7 cellular contexts compared by ENCODE assay signal in the genomic region with DNA sequence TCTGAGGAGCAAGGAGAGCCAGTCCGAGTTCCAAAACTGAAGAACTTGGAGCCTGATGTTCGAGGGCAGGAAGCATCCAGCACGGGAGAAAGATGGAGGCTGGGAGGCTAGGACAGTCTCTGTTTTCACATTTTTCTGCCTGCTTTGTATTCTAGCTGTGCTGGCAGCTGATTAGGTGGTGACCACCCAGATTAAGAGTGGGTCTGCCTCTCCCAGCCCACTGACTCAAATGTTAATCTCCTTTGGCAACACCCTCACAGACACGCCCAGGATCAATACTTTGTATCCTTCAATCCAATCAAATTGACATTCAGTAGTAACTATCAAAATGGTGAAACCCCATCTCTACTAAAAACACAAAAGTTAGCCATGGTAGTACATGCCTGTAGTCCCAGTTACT. TPM values are rescaled to one million over a fixed set of nuclear protein-coding genes. Genes with fewer than 3 reads are reported as not detected.
DNase-seq lines count a peak whose midpoint lies in the region; ATAC-seq and TF ChIP-seq lines count a peak whose summit lies in the region.
"Not testable (repeated sequence)": the region's sequence is repeated elsewhere in the genome, so short reads cannot be mapped to it uniquely, and the experiment has no call there.

No MANE protein-coding gene starts in this region.

- peak overlapping the region; percentile 75 for H3K27ac ChIP-seq in CD4-positive, alpha-beta T cell (ENCODE audit: low read depth, low read length)
- peak overlapping the region; percentile 95; the same call in 1 of the 2 replicates for H3K27ac ChIP-seq in KMS-11
- peak overlapping the region; percentile 71 for H3K27ac ChIP-seq in naive thymus-derived CD4-positive, alpha-beta T cell (ENCODE audit: low read depth, low read length)

- intact Hi-C loops in CD4-positive, alpha-beta T cell (cut with DNase I, micrococcal nuclease): loop anchor here in 1 of 2 experiments (5.0 kb wide), 1 partner anchor 165 kb away; the partner anchor contains the start of gene FAM171A1
- intact Hi-C loops in naive thymus-derived CD4-positive, alpha-beta T cell (cut with micrococcal nuclease): loop anchor here in 1 of 2 donors (5.0 kb wide), 1 partner anchor 45 kb away; no protein-coding TSS in a partner anchor

- H2AFZ ChIP-seq in KMS-11 (ENCODE audit: low read depth): not testable (repeated sequence)

- not testable (repeated sequence) for H3K27me3 ChIP-seq in CD4-positive, alpha-beta T cell (ENCODE audit: control insufficient read depth, insufficient read depth, low read length); KMS-11 (ENCODE audit: insufficient read depth, low read depth); naive thymus-derived CD4-positive, alpha-beta T cell (ENCODE audit: control insufficient read depth in 2 of 2, insufficient read depth in 2 of 2, low read length in 2 of 2)

- CTCF ChIA-PET in CD4-positive, alpha-beta T cell (lab: Charles Lee): interaction anchor here (1.4 kb wide), 1 partner anchor 39 kb away, joined by 4 read pairs; the partner anchor contains the start of gene NMT2
- CTCF ChIA-PET in activated CD8-positive, alpha-beta T cell treated with anti-CD3 and anti-CD28 coated beads, Interleukin-2, amount 10 ng/mL, durations not matched to agents 7 days and 5 days (lab: Charles Lee): interaction anchor here (1.0 to 2.8 kb wide), 4 partner anchors 9 to 101 kb away, joined by 3 to 16 read pairs (median 4); no protein-coding TSS in a partner anchor
- CTCF ChIA-PET in naive thymus-derived CD4-positive, alpha-beta T cell (lab: Charles Lee): interaction anchor here (0.7 to 3.3 kb wide), 4 partner anchors 21 to 43 kb away, joined by 3 to 15 read pairs (median 10); partner anchors contain the start of gene NMT2

- not testable (repeated sequence) for H3K4me3 ChIP-seq in KMS-11 (IDR thresholded peaks at IDR 0.05; ENCODE audit: insufficient read depth, low read depth, low read length); naive thymus-derived CD4-positive, alpha-beta T cell (ENCODE audit: low read length)

- H3K4me2 ChIP-seq in KMS-11: peak overlapping the region; percentile 79; the same call in 1 of the 2 replicates

- H3K9ac ChIP-seq in KMS-11: not testable (repeated sequence)

- H3K4me1 Mint-ChIP-seq in CD4-positive, alpha-beta T cell (ENCODE audit: low read depth): peaks cover 73% of the 10 kb centered on the region
- peaks cover 46% of the 10 kb centered on the region for H3K4me1 Mint-ChIP-seq in T-helper 17 cell
- H3K4me1 Mint-ChIP-seq in activated CD8-positive, alpha-beta T cell treated with anti-CD3 and anti-CD28 coated beads, Interleukin-2, amount 10 ng/mL, durations not matched to agents 7 days and 5 days (ENCODE audit: low read depth): peaks cover 57% of the 10 kb centered on the region
- peaks cover 74% of the 10 kb centered on the region for H3K4me1 Mint-ChIP-seq in activated naive CD4-positive, alpha-beta T cell treated with anti-CD3 and anti-CD28 coated beads, Interleukin-2, amount 50 U/mL, for 24 hours
- H3K4me1 Mint-ChIP-seq in central memory CD8-positive, alpha-beta T cell: peaks cover 32% of the 10 kb centered on the region
- H3K4me1 Mint-ChIP-seq in naive thymus-derived CD4-positive, alpha-beta T cell: peaks cover 33 to 83% (median 75%) of the 10 kb centered on the region in 7 donors

- not testable (repeated sequence) for H4K20me1 ChIP-seq in KMS-11 (ENCODE audit: insufficient read depth)

- not testable (repeated sequence) for H3K36me3 Mint-ChIP-seq in CD4-positive, alpha-beta T cell (ENCODE audit: low read depth); T-helper 17 cell (ENCODE audit: low read depth); activated naive CD4-positive, alpha-beta T cell treated with anti-CD3 and anti-CD28 coated beads, Interleukin-2, amount 50 U/mL, for 24 hours; central memory CD8-positive, alpha-beta T cell (ENCODE audit: insufficient read depth)
- H3K36me3 Mint-ChIP-seq in activated CD8-positive, alpha-beta T cell treated with anti-CD3 and anti-CD28 coated beads, Interleukin-2, amount 10 ng/mL, durations not matched to agents 7 days and 5 days (ENCODE audit: low read depth): peaks cover 13% of the 10 kb centered on the region
- H3K36me3 Mint-ChIP-seq in naive thymus-derived CD4-positive, alpha-beta T cell: peaks cover 0 to 17% (median 6%) of the 10 kb centered on the region in 5 donors

- H3K27ac Mint-ChIP-seq in CD4-positive, alpha-beta T cell: peak overlapping the region; percentile 98
- H3K27ac Mint-ChIP-seq in T-helper 17 cell: peak overlapping the region; percentile 93
- H3K27ac Mint-ChIP-seq in activated CD8-positive, alpha-beta T cell treated with anti-CD3 and anti-CD28 coated beads, Interleukin-2, amount 10 ng/mL, durations not matched to agents 7 days and 5 days: peak overlapping the region; percentile 89
- H3K27ac Mint-ChIP-seq in activated naive CD4-positive, alpha-beta T cell treated with anti-CD3 and anti-CD28 coated beads, Interleukin-2, amount 50 U/mL, for 24 hours: peak overlapping the region; percentile 25
- H3K27ac Mint-ChIP-seq in central memory CD8-positive, alpha-beta T cell (ENCODE audit: low read depth): peak overlapping the region; percentile 74
- H3K27ac Mint-ChIP-seq in naive thymus-derived CD4-positive, alpha-beta T cell: peak overlapping the region; percentile 93 to 99 (median 98)

- H3K9me3 Mint-ChIP-seq in CD4-positive, alpha-beta T cell; activated CD8-positive, alpha-beta T cell treated with anti-CD3 and anti-CD28 coated beads, Interleukin-2, amount 10 ng/mL, durations not matched to agents 7 days and 5 days (ENCODE audit: insufficient read depth); activated naive CD4-positive, alpha-beta T cell treated with anti-CD3 and anti-CD28 coated beads, Interleukin-2, amount 50 U/mL, for 24 hours; central memory CD8-positive, alpha-beta T cell; naive thymus-derived CD4-positive, alpha-beta T cell: not testable (repeated sequence)

- TF ChIP-seq CTCF in CD4-positive, alpha-beta T cell (IDR thresholded peaks at IDR 0.05); KMS-11 (conservative IDR thresholded peaks at IDR 0.05; ENCODE audit: low read depth, low read length): not testable (repeated sequence)

- not testable (repeated sequence) for ATAC-seq in CD4-positive, alpha-beta T cell (ENCODE audit: poor library complexity); T-helper 17 cell; activated CD8-positive, alpha-beta T cell treated with anti-CD3 and anti-CD28 coated beads, Interleukin-2, amount 10 ng/mL, durations not matched to agents 7 days and 5 days; central memory CD8-positive, alpha-beta T cell (replicated peaks; ENCODE audit: extremely low read depth, poor library complexity, severe bottlenecking); naive thymus-derived CD4-positive, alpha-beta T cell

- not testable (repeated sequence) for H3K79me2 ChIP-seq in KMS-11 (ENCODE audit: insufficient read depth, low read depth)

- not testable (repeated sequence) for H3K27me3 Mint-ChIP-seq in CD4-positive, alpha-beta T cell; T-helper 17 cell; activated CD8-positive, alpha-beta T cell treated with anti-CD3 and anti-CD28 coated beads, Interleukin-2, amount 10 ng/mL, durations not matched to agents 7 days and 5 days (ENCODE audit: low read depth); activated naive CD4-positive, alpha-beta T cell treated with anti-CD3 and anti-CD28 coated beads, Interleukin-2, amount 50 U/mL, for 24 hours; central memory CD8-positive, alpha-beta T cell; naive thymus-derived CD4-positive, alpha-beta T cell

- H3K4me3 Mint-ChIP-seq in CD4-positive, alpha-beta T cell: peak overlapping the region; percentile 38
- not testable (repeated sequence) for H3K4me3 Mint-ChIP-seq in T-helper 17 cell; activated CD8-positive, alpha-beta T cell treated with anti-CD3 and anti-CD28 coated beads, Interleukin-2, amount 10 ng/mL, durations not matched to agents 7 days and 5 days; activated naive CD4-positive, alpha-beta T cell treated with anti-CD3 and anti-CD28 coated beads, Interleukin-2, amount 50 U/mL, for 24 hours; central memory CD8-positive, alpha-beta T cell
- peak overlapping the region in 4 of 10 donors; percentile 38 to 90 (median 82) for H3K4me3 Mint-ChIP-seq in naive thymus-derived CD4-positive, alpha-beta T cell

- POLR2A ChIA-PET in CD4-positive, alpha-beta T cell (lab: Charles Lee): interaction anchor here (0.5 to 4.3 kb wide), 3 partner anchors 10 to 39 kb away, joined by 3 to 40 read pairs (median 7); partner anchors contain the start of gene NMT2
- POLR2A ChIA-PET in activated CD8-positive, alpha-beta T cell treated with anti-CD3 and anti-CD28 coated beads, Interleukin-2, amount 10 ng/mL, durations not matched to agents 7 days and 5 days (lab: Charles Lee): not testable (repeated sequence)
- POLR2A ChIA-PET in naive thymus-derived CD4-positive, alpha-beta T cell (lab: Charles Lee): interaction anchor here (0.8 to 4.6 kb wide), 9 partner anchors 9 to 44 kb away, joined by 3 to 55 read pairs (median 6); partner anchors contain the start of gene NMT2

- peaks cover 44% of the 10 kb centered on the region for H3K4me1 ChIP-seq in KMS-11 (ENCODE audit: low read depth, poor library complexity, severe bottlenecking)
- peaks cover 23 to 47% of the 10 kb centered on the region in 2 donors for H3K4me1 ChIP-seq in naive thymus-derived CD4-positive, alpha-beta T cell (ENCODE audit: control insufficient read depth in 2 of 2, insufficient read depth in 2 of 2, low read length in 2 of 2)

- not testable (repeated sequence) for DNase-seq in CD4-positive, alpha-beta T cell; T-helper 17 cell; activated CD8-positive, alpha-beta T cell treated with anti-CD3 and anti-CD28 coated beads, Interleukin-2, amount 10 ng/mL, durations not matched to agents 7 days and 5 days; central memory CD8-positive, alpha-beta T cell (ENCODE audit: low spot score in 2 of 2); naive thymus-derived CD4-positive, alpha-beta T cell

- not testable (repeated sequence) for H3K36me3 ChIP-seq in KMS-11 (ENCODE audit: insufficient read depth); naive thymus-derived CD4-positive, alpha-beta T cell (ENCODE audit: control insufficient read depth in 2 of 3, insufficient read depth in 3 of 3, low read length in 3 of 3)

- H3K9me3 ChIP-seq in CD4-positive, alpha-beta T cell (ENCODE audit: control insufficient read depth, low read length); T-helper 17 cell (ENCODE audit: control insufficient read depth, low read length, poor library complexity, severe bottlenecking); naive thymus-derived CD4-positive, alpha-beta T cell (ENCODE audit: control insufficient read depth in 2 of 3, low read length in 3 of 3): not testable (repeated sequence)

RNA-seq across cellular contexts. Expression of gene NMT2, which starts 38.9 kb away (rescaled TPM):
- total RNA-seq in CD4-positive, alpha-beta T cell: 10 to 100 TPM; 23.4 to 28.1 TPM
- total RNA-seq in T-helper 17 cell: 10 to 100 TPM; 42.2 to 42.9 TPM
- 10 to 100 TPM; 30.2 to 36.5 TPM for total RNA-seq in activated CD8-positive, alpha-beta T cell treated with anti-CD3 and anti-CD28 coated beads, Interleukin-2, amount 10 ng/mL, durations not matched to agents 7 days and 5 days
- total RNA-seq in naive thymus-derived CD4-positive, alpha-beta T cell: 10 to 100 TPM; 23.2 to 81.4 (median 39.1) TPM
- 10 to 100 TPM; 43.8 TPM for polyA plus RNA-seq in naive thymus-derived CD4-positive, alpha-beta T cell

Comparison
In these comparisons a context has a peak if more than half of its experiments do, and no peak if none do; other contexts are left out.
1. H3K27ac Mint-ChIP-seq: peak in every context shown above with its lines; median percentile 98 in CD4-positive, alpha-beta T cell; 98 in naive thymus-derived CD4-positive, alpha-beta T cell; 93 in T-helper 17 cell; 89 in activated CD8-positive, alpha-beta T cell treated with anti-CD3 and anti-CD28 coated beads, Interleukin-2, amount 10 ng/mL, durations not matched to agents 7 days and 5 days; 74 in central memory CD8-positive, alpha-beta T cell; 25 in activated naive CD4-positive, alpha-beta T cell treated with anti-CD3 and anti-CD28 coated beads, Interleukin-2, amount 50 U/mL, for 24 hours.